14 cellular contexts compared by ENCODE assay signal in the genomic region with DNA sequence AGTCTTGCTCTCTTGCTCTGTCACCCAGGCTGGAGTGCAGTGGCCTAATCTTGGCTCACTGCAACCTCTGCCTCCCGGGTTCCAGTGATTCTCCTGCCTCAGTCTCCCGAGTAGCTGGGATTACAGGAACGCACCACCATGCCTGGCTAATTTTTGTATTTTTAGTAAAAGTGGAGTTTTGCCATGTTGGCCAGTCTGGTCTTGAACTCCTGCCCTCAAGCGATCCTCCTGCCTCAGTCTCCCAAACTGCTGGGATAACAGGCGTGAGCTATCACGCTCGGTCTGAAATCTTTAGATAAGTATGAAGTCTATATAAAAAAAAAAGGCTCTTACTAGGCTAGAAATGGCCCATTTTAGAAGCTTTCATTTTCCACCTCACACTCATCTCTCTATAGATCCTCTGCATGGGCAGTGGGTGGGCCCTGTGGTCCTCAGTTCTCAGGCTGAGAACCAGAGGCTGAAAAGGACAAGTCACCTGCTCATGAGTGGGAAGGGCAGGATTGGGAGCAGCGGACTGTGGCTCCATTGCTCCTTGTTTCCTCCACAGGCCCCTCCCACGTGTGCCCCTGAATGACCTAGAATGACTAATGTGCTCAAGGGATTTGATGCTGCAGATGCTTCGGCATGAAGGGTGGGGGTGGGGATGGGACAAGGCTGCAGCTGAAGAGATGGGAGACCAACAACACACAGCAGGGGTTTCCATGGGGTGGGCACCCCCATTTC. TPM values are rescaled to one million over a fixed set of nuclear protein-coding genes. Genes with fewer than 3 reads are reported as not detected.
A peak's percentile ranks its signal among the peaks of the same experiment; 100 is the strongest.
DNase-seq lines count a peak whose midpoint lies in the region; FAIRE-seq and TF ChIP-seq lines count a peak whose summit lies in the region.
"Had no signal": no experiment of that assay in that cellular context is flagged by ENCODE, and none has a peak within 500 bp of the region (broad histone marks: within the 10 kb centered on the region; RNA-seq: fewer than 3 reads in every experiment).

No MANE protein-coding gene starts in this region.

- FAIRE-seq in kidney (lab: Jason Lieb, UNC) = no peak
- FAIRE-seq: TTC549 had no signal

- no peak overlapping the region for H3K27ac ChIP-seq in kidney (ENCODE audit: low read depth in 2 of 2, low read length in 2 of 2)
- H3K27ac ChIP-seq: upper lobe of right lung had no signal

- intact Hi-C loops in kidney (cut with DNase I) = no loop called here

- DNase-seq in AG10803 (ENCODE audit: low read depth) (peak; percentile 41), HT1080 (ENCODE audit: low read depth) (peak; percentile 61), amniotic epithelial cell (ENCODE audit: low read depth) (peak; percentile 62), kidney (peak; percentile 87), NCI-H2196 treated with DMSO at 0.1 percent for 48 hours (lab: John Stamatoyannopoulos, UW; ENCODE audit: unreplicated experiment) (no peak), DMS79 (lab: John Stamatoyannopoulos, UW) (no peak), HuH-7.5 (ENCODE audit: low spot score) (no peak)
- DNase-seq in effector CD4-positive, alpha-beta T cell = no peak
- DNase-seq: amniotic stem cell, NCI-H2029 treated with DMSO at 0.1 percent for 48 hours, upper lobe of right lung had no signal

- H3K36me3 ChIP-seq in kidney (ENCODE audit: control insufficient read depth in 1 of 2, insufficient read depth in 2 of 2, low read length in 2 of 2) = no peaks in the 10 kb centered on the region
- H3K36me3 ChIP-seq: upper lobe of right lung had no signal

- H3K9ac ChIP-seq in kidney (ENCODE audit: low read length in 2 of 2) = no peak overlapping the region

- H3K9me3 ChIP-seq in kidney (ENCODE audit: control insufficient read depth in 1 of 2, low read length in 2 of 2) = no peaks in the 10 kb centered on the region
- H3K9me3 ChIP-seq: upper lobe of right lung had no signal

- H3K4me3 ChIP-seq in AG10803 (ENCODE audit: low read length) (no peak overlapping the region), kidney (ENCODE audit: low read length in 2 of 2) (no peak overlapping the region)
- H3K4me3 ChIP-seq: upper lobe of right lung had no signal

- no peak for TF ChIP-seq CTCF in AG10803 (conservative IDR thresholded peaks at IDR 0.05; ENCODE audit: low read length)
- no peak for TF ChIP-seq CTCF in kidney (IDR thresholded peaks at IDR 0.05; ENCODE audit: borderline replicate concordance, extremely low read depth, insufficient read depth)

- no peaks in the 10 kb centered on the region for H3K4me1 ChIP-seq in kidney (ENCODE audit: control insufficient read depth in 1 of 2, insufficient read depth in 1 of 2, low read depth in 1 of 2, low read length in 2 of 2)
- H3K4me1 ChIP-seq: upper lobe of right lung had no signal

RNA-seq across cellular contexts. Expression of a gene that starts 19.8 kb away (rescaled TPM):
- 87.9 and 93.2 TPM in 2 replicates for total RNA-seq in HT1080 (2014; rRNA removed; shearing (Covaris generic))
- polyA plus RNA-seq in HT1080 (2015; cell fraction: cytosol; rRNA removed) = 91.8 and 93.1 TPM in 2 replicates
- polyA plus RNA-seq in HT1080 (2015; cell fraction: nucleus; rRNA removed) = 218 and 230 TPM in 2 replicates
- total RNA-seq in kidney = 1.7 TPM
- polyA plus RNA-seq in kidney (ENCODE audit: insufficient read depth, low read depth, low replicate concordance) = 4.0 TPM
- total RNA-seq: upper lobe of right lung had no signal
- polyA plus RNA-seq: IgD-negative memory B cell had no signal

RNA-seq across cellular contexts. Expression of a gene that starts 58.8 kb away (rescaled TPM):
- 2.5 and 2.6 TPM in 2 replicates for total RNA-seq in HT1080 (2014; rRNA removed; shearing (Covaris generic))
- 0.74 and 0.95 TPM in 2 replicates for polyA plus RNA-seq in HT1080 (2015; cell fraction: cytosol; rRNA removed)
- polyA plus RNA-seq in HT1080 (2015; cell fraction: nucleus; rRNA removed) = 1.6 and 2.0 TPM in 2 replicates
- total RNA-seq in kidney = not detected
- polyA plus RNA-seq in kidney (ENCODE audit: insufficient read depth, low read depth, low replicate concordance) = not detected
- total RNA-seq: OCI-LY7, upper lobe of right lung had no signal
- polyA plus RNA-seq: IgD-negative memory B cell had no signal

Comparison
In these comparisons a context has a peak if more than half of its experiments do, and no peak if none do; other contexts are left out.
1. DNase-seq: peak in AG10803 (single experiment), HT1080 (single experiment), amniotic epithelial cell (single experiment) and kidney (single experiment); none in NCI-H2196 treated with DMSO at 0.1 percent for 48 hours (single experiment), DMS79 (single experiment), effector CD4-positive, alpha-beta T cell (single experiment) and HuH-7.5 (single experiment).
2. RNA of a gene that starts 19.8 kb away (total RNA-seq): 87.9 to 93.2 TPM in HT1080; 1.7 TPM in kidney (single experiment); every median in the first group is over 10 times any median in the second.